ENCODE assay signal across 2 cellular contexts in genomic region chr11:66846671-66847091, GRCh38.
A peak's percentile ranks its signal among the peaks of the same experiment; 100 is the strongest.
TF ChIP-seq lines count a peak whose summit lies in the region.

No MANE protein-coding gene starts in this region.

TF ChIP-seq in GM12878, 131 proteins besides CTCF, POLR2A, EP300 and RAD21:
- TF ChIP-seq, protein P1, sequence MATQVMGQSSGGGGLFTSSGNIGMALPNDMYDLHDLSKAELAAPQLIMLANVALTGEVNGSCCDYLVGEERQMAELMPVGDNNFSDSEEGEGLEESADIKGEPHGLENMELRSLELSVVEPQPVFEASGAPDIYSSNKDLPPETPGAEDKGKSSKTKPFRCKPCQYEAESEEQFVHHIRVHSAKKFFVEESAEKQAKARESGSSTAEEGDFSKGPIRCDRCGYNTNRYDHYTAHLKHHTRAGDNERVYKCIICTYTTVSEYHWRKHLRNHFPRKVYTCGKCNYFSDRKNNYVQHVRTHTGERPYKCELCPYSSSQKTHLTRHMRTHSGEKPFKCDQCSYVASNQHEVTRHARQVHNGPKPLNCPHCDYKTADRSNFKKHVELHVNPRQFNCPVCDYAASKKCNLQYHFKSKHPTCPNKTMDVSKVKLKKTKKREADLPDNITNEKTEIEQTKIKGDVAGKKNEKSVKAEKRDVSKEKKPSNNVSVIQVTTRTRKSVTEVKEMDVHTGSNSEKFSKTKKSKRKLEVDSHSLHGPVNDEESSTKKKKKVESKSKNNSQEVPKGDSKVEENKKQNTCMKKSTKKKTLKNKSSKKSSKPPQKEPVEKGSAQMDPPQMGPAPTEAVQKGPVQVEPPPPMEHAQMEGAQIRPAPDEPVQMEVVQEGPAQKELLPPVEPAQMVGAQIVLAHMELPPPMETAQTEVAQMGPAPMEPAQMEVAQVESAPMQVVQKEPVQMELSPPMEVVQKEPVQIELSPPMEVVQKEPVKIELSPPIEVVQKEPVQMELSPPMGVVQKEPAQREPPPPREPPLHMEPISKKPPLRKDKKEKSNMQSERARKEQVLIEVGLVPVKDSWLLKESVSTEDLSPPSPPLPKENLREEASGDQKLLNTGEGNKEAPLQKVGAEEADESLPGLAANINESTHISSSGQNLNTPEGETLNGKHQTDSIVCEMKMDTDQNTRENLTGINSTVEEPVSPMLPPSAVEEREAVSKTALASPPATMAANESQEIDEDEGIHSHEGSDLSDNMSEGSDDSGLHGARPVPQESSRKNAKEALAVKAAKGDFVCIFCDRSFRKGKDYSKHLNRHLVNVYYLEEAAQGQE (IDR thresholded peaks at IDR 0.05; ENCODE audit: low read depth, low read length) = no peak
- TF ChIP-seq MXI1 (IDR thresholded peaks at IDR 0.05; ENCODE audit: low read depth, low read length) (no peak), STAT3 (IDR thresholded peaks at IDR 0.05; ENCODE audit: low read depth, low read length) (no peak), NR2C2 (IDR thresholded peaks at IDR 0.05; ENCODE audit: borderline replicate concordance, control insufficient read depth, insufficient read length, low read depth) (no peak), CHD1 (IDR thresholded peaks at IDR 0.05; ENCODE audit: low read depth, low read length) (no peak), KDM1A (IDR thresholded peaks at IDR 0.05; ENCODE audit: borderline replicate concordance) (no peak), NFIC (IDR thresholded peaks at IDR 0.05; ENCODE audit: low read depth, low read length) (no peak), ZSCAN29 (IDR thresholded peaks at IDR 0.05) (no peak), PAX5 (IDR thresholded peaks at IDR 0.05; ENCODE audit: borderline replicate concordance, low read depth, low read length) (no peak), ZNF687 (IDR thresholded peaks at IDR 0.05) (no peak)
- TF ChIP-seq, protein P2, sequence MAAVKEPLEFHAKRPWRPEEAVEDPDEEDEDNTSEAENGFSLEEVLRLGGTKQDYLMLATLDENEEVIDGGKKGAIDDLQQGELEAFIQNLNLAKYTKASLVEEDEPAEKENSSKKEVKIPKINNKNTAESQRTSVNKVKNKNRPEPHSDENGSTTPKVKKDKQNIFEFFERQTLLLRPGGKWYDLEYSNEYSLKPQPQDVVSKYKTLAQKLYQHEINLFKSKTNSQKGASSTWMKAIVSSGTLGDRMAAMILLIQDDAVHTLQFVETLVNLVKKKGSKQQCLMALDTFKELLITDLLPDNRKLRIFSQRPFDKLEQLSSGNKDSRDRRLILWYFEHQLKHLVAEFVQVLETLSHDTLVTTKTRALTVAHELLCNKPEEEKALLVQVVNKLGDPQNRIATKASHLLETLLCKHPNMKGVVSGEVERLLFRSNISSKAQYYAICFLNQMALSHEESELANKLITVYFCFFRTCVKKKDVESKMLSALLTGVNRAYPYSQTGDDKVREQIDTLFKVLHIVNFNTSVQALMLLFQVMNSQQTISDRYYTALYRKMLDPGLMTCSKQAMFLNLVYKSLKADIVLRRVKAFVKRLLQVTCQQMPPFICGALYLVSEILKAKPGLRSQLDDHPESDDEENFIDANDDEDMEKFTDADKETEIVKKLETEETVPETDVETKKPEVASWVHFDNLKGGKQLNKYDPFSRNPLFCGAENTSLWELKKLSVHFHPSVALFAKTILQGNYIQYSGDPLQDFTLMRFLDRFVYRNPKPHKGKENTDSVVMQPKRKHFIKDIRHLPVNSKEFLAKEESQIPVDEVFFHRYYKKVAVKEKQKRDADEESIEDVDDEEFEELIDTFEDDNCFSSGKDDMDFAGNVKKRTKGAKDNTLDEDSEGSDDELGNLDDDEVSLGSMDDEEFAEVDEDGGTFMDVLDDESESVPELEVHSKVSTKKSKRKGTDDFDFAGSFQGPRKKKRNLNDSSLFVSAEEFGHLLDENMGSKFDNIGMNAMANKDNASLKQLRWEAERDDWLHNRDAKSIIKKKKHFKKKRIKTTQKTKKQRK (IDR thresholded peaks at IDR 0.05; ENCODE audit: low read depth, low read length) = no peak

TF ChIP-seq in HepG2, 621 proteins besides CTCF, POLR2A, EP300 and RAD21:
- TF ChIP-seq ZNF12 (CRISPR knock-in tag; IDR thresholded peaks at IDR 0.05) (no peak), AGO2 (optimal IDR thresholded peaks at IDR 0.05; ENCODE audit: low read depth, low read length) (peak; percentile 5)
